ENCODE assay signal across 25 cellular contexts in the genomic region with DNA sequence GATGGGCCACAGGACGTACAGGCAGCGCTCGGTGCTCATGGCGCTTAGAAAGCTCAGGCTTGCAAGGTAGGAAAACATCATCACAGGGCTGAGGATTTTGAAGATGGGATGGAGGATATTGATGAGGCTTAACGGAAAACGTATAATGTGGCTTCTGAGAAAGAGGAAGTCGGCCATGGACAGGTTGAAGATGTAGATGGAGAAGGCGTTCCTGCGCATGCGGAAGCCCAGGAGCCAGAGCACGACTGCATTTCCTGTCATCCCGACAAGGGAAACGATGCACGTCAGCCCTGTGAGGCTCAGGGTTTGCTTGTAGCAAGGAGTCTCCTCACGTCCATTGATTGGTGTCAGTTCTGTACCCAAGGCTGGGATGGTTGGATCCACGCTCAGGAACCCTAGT. TPM values are rescaled to one million over a fixed set of nuclear protein-coding genes. Genes with fewer than 3 reads are reported as not detected.
"Had no signal": no experiment of that assay in that cellular context is flagged by ENCODE, and none has a peak within 500 bp of the region (broad histone marks: within the 10 kb centered on the region; RNA-seq: fewer than 3 reads in every experiment).

No MANE protein-coding gene starts in this region.

- DNase-seq: IMR-90, Kasumi-1, MM.1S, NCI-H1092 treated with DMSO at 0.1 percent for 48 hours, NCI-H1436, NCI-H187, NCI-H2029, NCI-H2081 treated with DMSO at 0.1 percent for 48 hours, NCI-H2171, NCI-H226, NCI-H446, NCI-H510A, NCI-H524 treated with DMSO at 0.1 percent for 48 hours, NCI-H69, NCI-H774, SHP77, SK-N-SH, SW 1271 had no signal

- H3K27ac ChIP-seq: KMS-11, RWPE1 had no signal

- H3K9ac ChIP-seq: KMS-11, SK-N-SH had no signal

- ATAC-seq: HepG2 had no signal

- H3K9me3 ChIP-seq: SK-N-SH had no signal

- FAIRE-seq: HepG2, RCC 7860 had no signal

RNA-seq across cellular contexts. Expression of a gene that starts 17.4 kb away (rescaled TPM):
- total RNA-seq: HepG2, HT1080, IMR-90, M059J, SK-MEL-5 had no signal
- polyA plus RNA-seq: HepG2, IMR-90, SK-N-SH had no signal
